1 cellular context compared by ENCODE assay signal in the genomic region with DNA sequence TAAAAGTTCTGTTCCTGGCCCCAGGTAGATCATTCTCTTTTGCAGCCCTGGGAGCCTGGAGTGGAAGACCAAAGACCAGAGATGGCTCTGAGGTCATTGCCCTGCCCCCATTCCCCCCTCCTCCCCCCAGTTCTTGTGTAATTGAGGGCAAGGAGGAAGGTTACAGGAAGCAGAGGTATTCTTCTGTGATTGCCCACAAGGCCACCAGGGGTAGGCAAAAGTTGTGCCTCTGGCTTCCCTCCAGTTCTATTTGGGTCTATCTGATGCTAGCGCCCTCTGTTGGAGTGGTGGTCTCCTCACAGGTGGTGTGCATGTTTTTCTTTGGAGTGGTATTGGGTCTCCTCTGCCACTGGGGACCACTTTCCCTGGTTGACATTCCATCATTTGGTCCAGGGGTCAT.
A peak's percentile ranks its signal among the peaks of the same experiment; 100 is the strongest.
TF ChIP-seq lines count a peak whose summit lies in the region.

No MANE protein-coding gene starts in this region.

TF ChIP-seq in HCT116, 20 proteins besides CTCF, POLR2A, EP300 and RAD21 (continued from another document):
- TF ChIP-seq, protein P1, sequence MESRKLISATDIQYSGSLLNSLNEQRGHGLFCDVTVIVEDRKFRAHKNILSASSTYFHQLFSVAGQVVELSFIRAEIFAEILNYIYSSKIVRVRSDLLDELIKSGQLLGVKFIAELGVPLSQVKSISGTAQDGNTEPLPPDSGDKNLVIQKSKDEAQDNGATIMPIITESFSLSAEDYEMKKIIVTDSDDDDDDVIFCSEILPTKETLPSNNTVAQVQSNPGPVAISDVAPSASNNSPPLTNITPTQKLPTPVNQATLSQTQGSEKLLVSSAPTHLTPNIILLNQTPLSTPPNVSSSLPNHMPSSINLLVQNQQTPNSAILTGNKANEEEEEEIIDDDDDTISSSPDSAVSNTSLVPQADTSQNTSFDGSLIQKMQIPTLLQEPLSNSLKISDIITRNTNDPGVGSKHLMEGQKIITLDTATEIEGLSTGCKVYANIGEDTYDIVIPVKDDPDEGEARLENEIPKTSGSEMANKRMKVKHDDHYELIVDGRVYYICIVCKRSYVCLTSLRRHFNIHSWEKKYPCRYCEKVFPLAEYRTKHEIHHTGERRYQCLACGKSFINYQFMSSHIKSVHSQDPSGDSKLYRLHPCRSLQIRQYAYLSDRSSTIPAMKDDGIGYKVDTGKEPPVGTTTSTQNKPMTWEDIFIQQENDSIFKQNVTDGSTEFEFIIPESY (IDR thresholded peaks at IDR 0.05; ENCODE audit: extremely low read depth, insufficient replicate concordance, low read length): no peak
- peak; percentile 56; the same call in 1 of the 2 replicates for TF ChIP-seq CBX3 (IDR thresholded peaks at IDR 0.05; ENCODE audit: low read depth)
- no peak for TF ChIP-seq EGR1 (IDR thresholded peaks at IDR 0.05; ENCODE audit: low read depth)
- TF ChIP-seq CEBPB (IDR thresholded peaks at IDR 0.05; ENCODE audit: low read depth): 0 out of 2 replicates have a peak, but pooled peaks have one; percentile 19
- no peak for TF ChIP-seq SRF (IDR thresholded peaks at IDR 0.05; ENCODE audit: low read depth)
